ENCODE assay signal across 1 cellular context in the genomic region with DNA sequence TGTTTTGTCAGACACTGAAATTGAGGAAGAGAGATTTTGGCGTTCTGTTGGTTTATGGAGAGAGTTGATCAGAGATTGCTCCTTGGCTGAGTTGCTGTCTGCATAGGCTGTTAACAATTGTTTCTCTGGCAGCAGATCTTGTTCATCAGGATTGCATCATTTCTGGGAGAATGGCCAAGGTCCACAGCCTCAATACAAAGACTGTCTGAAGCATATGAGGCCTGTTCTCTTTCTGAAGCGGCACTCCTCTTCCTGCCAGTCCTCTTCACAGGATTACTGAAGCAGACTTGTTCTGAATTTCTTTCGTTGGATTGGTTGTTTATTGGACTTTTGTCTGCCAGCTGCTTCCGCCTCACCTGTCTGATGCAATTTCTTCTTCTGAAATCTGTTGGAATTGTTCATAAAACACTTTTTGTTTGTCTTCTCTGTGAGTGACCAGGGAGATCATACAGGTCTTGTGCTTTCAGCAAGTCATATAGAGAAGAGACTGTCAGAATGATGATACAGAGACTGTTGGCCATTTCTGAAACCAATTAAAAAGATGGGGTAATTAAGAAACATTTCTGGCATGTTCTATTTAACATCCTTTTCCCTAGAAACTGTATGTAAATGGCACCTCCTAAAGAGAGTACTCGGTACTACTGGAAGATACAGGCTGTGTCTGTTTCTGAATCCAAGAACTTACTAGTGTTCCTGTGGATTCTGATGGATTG.
TF ChIP-seq lines count a peak whose summit lies in the region.

No MANE protein-coding gene starts in this region.

TF ChIP-seq in K562, 482 proteins besides CTCF, POLR2A, EP300 and RAD21 (continued from another document and continues in another):
- TF ChIP-seq LEF1 (IDR thresholded peaks at IDR 0.05) (peak; percentile 60; the same call in 1 of the 2 replicates), EZH2 (IDR thresholded peaks at IDR 0.05; ENCODE audit: borderline replicate concordance, low read depth, low read length) (no peak), MAFG (tag; conservative IDR thresholded peaks at IDR 0.05) (no peak), SRSF1 (IDR thresholded peaks at IDR 0.05; ENCODE audit: low read depth, low read length) (no peak), ZNF134 (CRISPR knock-in tag; conservative IDR thresholded peaks at IDR 0.05) (peak; percentile 9; the same call in 1 of the 2 replicates), TEAD1 (CRISPR knock-in tag; IDR thresholded peaks at IDR 0.05) (no peak), RBBP5 (IDR thresholded peaks at IDR 0.05; ENCODE audit: borderline replicate concordance, insufficient read depth, low read length, poor library complexity, severe bottlenecking) (no peak), ZNF324 (CRISPR knock-in tag; IDR thresholded peaks at IDR 0.05) (no peak; the same call in 1 of the 2 replicates), RBM39 (optimal IDR thresholded peaks at IDR 0.05; ENCODE audit: low read depth, low read length) (no peak), GTF2A2 (tag; IDR thresholded peaks at IDR 0.05) (no peak), TARDBP (IDR thresholded peaks at IDR 0.05) (peak; percentile 57; the same call in 1 of the 2 replicates), RAD51 (IDR thresholded peaks at IDR 0.05; ENCODE audit: borderline replicate concordance, low read depth) (no peak), SRSF9 (IDR thresholded peaks at IDR 0.05; ENCODE audit: borderline replicate concordance, low read depth, low read length) (no peak), ZNF696 (CRISPR knock-in tag; conservative IDR thresholded peaks at IDR 0.05) (no peak), GABPB2 (CRISPR knock-in tag; conservative IDR thresholded peaks at IDR 0.05) (no peak), ARNT (IDR thresholded peaks at IDR 0.05) (peak in 1 of 2 experiments; percentile 79; a peak in 2 of 4 replicates), RFX1 (IDR thresholded peaks at IDR 0.05) (peak; percentile 15; the same call in 1 of the 2 replicates), POLR2G (IDR thresholded peaks at IDR 0.05; ENCODE audit: low read depth, low read length) (no peak), PCBP2 (IDR thresholded peaks at IDR 0.05; ENCODE audit: low read depth, low read length, poor library complexity, severe bottlenecking) (no peak), ZNF431 (CRISPR knock-in tag; IDR thresholded peaks at IDR 0.05) (no peak), SMAD2 (IDR thresholded peaks at IDR 0.05; ENCODE audit: low read depth, low read length) (no peak), PHB (CRISPR knock-in tag; IDR thresholded peaks at IDR 0.05) (no peak), ZNF699 (CRISPR knock-in tag; IDR thresholded peaks at IDR 0.05; ENCODE audit: insufficient replicate concordance) (no peak), PHB2 (IDR thresholded peaks at IDR 0.05; ENCODE audit: low read depth) (no peak), ZEB2 (IDR thresholded peaks at IDR 0.05) (peak; percentile 88), GABPA (tag; conservative IDR thresholded peaks at IDR 0.05; ENCODE audit: low read depth) (peak; percentile 61), ADNP (tag; IDR thresholded peaks at IDR 0.05) (no peak), CCAR2 (IDR thresholded peaks at IDR 0.05; ENCODE audit: low read depth, low read length) (no peak), POLR3G (IDR thresholded peaks at IDR 0.05; ENCODE audit: extremely low read depth, insufficient read length, insufficient replicate concordance) (no peak), TAF1 (IDR thresholded peaks at IDR 0.05; ENCODE audit: control insufficient read depth, extremely low read depth, insufficient read depth, low read length, severe bottlenecking) (peak; percentile 40), GTF2F1 (IDR thresholded peaks at IDR 0.05; ENCODE audit: low read depth, low read length) (no peak), ELF1 (tag; IDR thresholded peaks at IDR 0.05) (no peak; the same call in 1 of the 2 replicates), ETS2 (tag; IDR thresholded peaks at IDR 0.05; ENCODE audit: borderline replicate concordance, poor library complexity, severe bottlenecking) (no peak), ZNF830 (CRISPR knock-in tag; IDR thresholded peaks at IDR 0.05) (no peak)
- TF ChIP-seq, protein P1, sequence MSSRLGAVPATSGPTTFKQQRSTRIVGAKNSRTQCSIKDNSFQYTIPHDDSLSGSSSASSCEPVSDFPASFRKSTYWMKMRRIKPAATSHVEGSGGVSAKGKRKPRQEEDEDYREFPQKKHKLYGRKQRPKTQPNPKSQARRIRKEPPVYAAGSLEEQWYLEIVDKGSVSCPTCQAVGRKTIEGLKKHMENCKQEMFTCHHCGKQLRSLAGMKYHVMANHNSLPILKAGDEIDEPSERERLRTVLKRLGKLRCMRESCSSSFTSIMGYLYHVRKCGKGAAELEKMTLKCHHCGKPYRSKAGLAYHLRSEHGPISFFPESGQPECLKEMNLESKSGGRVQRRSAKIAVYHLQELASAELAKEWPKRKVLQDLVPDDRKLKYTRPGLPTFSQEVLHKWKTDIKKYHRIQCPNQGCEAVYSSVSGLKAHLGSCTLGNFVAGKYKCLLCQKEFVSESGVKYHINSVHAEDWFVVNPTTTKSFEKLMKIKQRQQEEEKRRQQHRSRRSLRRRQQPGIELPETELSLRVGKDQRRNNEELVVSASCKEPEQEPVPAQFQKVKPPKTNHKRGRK (tag; IDR thresholded peaks at IDR 0.05) = no peak
- TF ChIP-seq, protein P2, sequence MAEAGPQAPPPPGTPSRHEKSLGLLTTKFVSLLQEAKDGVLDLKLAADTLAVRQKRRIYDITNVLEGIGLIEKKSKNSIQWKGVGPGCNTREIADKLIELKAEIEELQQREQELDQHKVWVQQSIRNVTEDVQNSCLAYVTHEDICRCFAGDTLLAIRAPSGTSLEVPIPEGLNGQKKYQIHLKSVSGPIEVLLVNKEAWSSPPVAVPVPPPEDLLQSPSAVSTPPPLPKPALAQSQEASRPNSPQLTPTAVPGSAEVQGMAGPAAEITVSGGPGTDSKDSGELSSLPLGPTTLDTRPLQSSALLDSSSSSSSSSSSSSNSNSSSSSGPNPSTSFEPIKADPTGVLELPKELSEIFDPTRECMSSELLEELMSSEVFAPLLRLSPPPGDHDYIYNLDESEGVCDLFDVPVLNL (CRISPR knock-in tag; IDR thresholded peaks at IDR 0.05; ENCODE audit: low read depth) = no peak
- TF ChIP-seq, protein P3, sequence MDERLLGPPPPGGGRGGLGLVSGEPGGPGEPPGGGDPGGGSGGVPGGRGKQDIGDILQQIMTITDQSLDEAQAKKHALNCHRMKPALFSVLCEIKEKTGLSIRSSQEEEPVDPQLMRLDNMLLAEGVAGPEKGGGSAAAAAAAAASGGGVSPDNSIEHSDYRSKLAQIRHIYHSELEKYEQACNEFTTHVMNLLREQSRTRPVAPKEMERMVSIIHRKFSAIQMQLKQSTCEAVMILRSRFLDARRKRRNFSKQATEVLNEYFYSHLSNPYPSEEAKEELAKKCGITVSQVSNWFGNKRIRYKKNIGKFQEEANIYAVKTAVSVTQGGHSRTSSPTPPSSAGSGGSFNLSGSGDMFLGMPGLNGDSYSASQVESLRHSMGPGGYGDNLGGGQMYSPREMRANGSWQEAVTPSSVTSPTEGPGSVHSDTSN (CRISPR knock-in tag; IDR thresholded peaks at IDR 0.05; ENCODE audit: low read depth) = no peak
- TF ChIP-seq, protein P3 (tag; conservative IDR thresholded peaks at IDR 0.05; ENCODE audit: low read depth) = 0 out of 2 replicates have a peak, but pooled peaks have one; percentile 15
- TF ChIP-seq, protein P4, sequence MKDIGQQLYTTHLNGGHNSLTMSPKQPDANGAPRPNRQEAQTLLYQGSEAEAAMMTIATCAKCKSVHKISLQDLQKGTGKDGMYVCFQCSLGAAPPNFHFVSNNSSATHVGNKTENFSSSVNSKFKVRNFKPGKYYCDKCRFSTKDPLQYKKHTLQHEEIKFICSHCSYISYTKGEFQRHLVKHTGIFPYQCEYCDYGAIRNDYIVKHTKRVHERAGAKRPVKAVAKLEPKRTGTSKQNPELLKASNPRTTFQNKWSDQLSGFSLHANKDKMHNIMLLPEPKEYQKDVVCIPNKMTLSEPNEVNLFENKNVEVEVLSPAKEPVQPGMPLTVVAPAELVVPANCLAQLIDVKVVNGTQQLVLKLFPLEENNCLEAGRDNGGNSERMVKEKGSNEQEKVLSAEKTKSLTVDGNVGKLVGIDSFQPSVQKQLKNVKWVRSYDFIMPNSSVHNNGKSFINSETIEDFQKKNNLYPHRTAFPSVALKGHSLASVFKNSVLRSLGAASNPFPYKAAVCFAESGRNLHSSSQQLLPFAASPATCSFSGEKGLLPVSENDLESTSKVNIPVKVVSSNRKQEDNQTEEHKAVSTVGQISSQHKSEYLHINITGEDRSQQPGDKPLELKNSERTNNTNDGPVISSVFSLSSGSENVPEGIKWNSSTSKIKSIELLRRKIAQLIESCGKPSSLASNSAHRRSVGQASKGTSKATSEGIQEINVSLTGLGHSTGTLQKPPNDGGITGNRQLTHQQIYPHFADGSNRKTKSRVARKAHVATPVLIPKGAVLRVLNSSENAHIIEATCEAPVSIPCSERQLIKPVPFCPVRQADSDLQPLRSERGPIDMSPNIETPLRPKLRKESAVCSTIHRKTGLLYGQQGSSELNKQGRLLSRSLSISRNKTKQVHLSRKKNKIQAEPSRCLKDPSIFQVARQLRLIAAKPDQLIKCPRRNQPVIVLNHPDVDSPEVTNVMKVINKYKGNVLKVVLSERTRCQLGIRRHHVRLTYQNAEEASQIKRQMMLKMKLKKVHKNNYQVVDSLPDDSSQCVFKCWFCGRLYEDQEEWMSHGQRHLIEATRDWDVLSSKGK (CRISPR knock-in tag; IDR thresholded peaks at IDR 0.05) = no peak
- TF ChIP-seq, protein P5, sequence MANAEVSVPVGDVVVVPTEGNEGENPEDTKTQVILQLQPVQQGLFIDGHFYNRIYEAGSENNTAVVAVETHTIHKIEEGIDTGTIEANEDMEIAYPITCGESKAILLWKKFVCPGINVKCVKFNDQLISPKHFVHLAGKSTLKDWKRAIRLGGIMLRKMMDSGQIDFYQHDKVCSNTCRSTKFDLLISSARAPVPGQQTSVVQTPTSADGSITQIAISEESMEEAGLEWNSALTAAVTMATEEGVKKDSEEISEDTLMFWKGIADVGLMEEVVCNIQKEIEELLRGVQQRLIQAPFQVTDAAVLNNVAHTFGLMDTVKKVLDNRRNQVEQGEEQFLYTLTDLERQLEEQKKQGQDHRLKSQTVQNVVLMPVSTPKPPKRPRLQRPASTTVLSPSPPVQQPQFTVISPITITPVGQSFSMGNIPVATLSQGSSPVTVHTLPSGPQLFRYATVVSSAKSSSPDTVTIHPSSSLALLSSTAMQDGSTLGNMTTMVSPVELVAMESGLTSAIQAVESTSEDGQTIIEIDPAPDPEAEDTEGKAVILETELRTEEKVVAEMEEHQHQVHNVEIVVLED (CRISPR knock-in tag; IDR thresholded peaks at IDR 0.05) = peak; percentile 31; the same call in 1 of the 2 replicates
- TF ChIP-seq, protein P6, sequence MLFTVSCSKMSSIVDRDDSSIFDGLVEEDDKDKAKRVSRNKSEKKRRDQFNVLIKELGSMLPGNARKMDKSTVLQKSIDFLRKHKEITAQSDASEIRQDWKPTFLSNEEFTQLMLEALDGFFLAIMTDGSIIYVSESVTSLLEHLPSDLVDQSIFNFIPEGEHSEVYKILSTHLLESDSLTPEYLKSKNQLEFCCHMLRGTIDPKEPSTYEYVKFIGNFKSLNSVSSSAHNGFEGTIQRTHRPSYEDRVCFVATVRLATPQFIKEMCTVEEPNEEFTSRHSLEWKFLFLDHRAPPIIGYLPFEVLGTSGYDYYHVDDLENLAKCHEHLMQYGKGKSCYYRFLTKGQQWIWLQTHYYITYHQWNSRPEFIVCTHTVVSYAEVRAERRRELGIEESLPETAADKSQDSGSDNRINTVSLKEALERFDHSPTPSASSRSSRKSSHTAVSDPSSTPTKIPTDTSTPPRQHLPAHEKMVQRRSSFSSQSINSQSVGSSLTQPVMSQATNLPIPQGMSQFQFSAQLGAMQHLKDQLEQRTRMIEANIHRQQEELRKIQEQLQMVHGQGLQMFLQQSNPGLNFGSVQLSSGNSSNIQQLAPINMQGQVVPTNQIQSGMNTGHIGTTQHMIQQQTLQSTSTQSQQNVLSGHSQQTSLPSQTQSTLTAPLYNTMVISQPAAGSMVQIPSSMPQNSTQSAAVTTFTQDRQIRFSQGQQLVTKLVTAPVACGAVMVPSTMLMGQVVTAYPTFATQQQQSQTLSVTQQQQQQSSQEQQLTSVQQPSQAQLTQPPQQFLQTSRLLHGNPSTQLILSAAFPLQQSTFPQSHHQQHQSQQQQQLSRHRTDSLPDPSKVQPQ (CRISPR knock-in tag; IDR thresholded peaks at IDR 0.05; ENCODE audit: borderline replicate concordance) = no peak
- TF ChIP-seq, protein P7, sequence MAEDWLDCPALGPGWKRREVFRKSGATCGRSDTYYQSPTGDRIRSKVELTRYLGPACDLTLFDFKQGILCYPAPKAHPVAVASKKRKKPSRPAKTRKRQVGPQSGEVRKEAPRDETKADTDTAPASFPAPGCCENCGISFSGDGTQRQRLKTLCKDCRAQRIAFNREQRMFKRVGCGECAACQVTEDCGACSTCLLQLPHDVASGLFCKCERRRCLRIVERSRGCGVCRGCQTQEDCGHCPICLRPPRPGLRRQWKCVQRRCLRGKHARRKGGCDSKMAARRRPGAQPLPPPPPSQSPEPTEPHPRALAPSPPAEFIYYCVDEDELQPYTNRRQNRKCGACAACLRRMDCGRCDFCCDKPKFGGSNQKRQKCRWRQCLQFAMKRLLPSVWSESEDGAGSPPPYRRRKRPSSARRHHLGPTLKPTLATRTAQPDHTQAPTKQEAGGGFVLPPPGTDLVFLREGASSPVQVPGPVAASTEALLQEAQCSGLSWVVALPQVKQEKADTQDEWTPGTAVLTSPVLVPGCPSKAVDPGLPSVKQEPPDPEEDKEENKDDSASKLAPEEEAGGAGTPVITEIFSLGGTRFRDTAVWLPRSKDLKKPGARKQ (CRISPR knock-in tag; IDR thresholded peaks at IDR 0.05) = no peak
